In the genomic region with DNA sequence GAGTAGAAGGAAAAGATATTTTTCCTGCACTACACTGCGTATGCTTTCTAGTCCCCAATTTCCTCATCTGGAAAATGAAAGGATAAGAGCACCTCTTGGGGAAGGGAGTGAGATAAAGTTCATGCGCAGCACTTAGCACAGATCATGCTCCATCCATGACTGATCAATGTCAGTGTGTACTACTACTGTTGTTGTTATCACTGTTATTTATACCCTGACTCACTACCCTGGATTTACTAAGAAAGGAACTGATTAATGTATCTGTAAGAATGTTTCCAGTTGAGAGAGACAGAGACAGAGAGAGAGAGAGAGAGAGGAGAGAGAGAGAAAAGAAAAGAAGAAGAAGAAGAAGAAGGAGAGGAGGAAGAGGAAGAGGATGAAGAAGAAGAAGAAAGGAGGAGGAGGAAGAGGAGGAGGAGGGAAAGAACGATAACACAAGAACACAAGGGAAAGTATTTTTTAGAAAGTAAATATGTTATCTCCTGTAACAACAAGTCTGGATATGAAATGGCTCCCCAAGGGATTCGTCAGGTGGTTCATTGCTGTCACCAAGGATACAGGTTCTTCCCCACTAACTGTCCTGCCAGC, we compare ENCODE assay signal across 1 cellular context.
TF ChIP-seq lines count a peak whose summit lies in the region.

No MANE protein-coding gene starts in this region.

TF ChIP-seq in IMR-90, 13 proteins besides CTCF, POLR2A, EP300 and RAD21:
- TF ChIP-seq CEBPB (IDR thresholded peaks at IDR 0.05; ENCODE audit: low read depth, low read length) (no peak), FOS (IDR thresholded peaks at IDR 0.05; ENCODE audit: low read depth, low read length) (no peak), MAFK (IDR thresholded peaks at IDR 0.05; ENCODE audit: low read depth, low read length) (no peak), RFX5 (IDR thresholded peaks at IDR 0.05; ENCODE audit: low read depth, low read length) (no peak), MAZ (IDR thresholded peaks at IDR 0.05; ENCODE audit: borderline replicate concordance, low read depth, low read length) (no peak), MXI1 (IDR thresholded peaks at IDR 0.05; ENCODE audit: borderline replicate concordance, low read depth, low read length) (no peak), RCOR1 (IDR thresholded peaks at IDR 0.05; ENCODE audit: insufficient replicate concordance, low read length) (no peak)
- TF ChIP-seq, protein P1, sequence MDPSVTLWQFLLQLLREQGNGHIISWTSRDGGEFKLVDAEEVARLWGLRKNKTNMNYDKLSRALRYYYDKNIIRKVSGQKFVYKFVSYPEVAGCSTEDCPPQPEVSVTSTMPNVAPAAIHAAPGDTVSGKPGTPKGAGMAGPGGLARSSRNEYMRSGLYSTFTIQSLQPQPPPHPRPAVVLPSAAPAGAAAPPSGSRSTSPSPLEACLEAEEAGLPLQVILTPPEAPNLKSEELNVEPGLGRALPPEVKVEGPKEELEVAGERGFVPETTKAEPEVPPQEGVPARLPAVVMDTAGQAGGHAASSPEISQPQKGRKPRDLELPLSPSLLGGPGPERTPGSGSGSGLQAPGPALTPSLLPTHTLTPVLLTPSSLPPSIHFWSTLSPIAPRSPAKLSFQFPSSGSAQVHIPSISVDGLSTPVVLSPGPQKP (IDR thresholded peaks at IDR 0.05; ENCODE audit: borderline replicate concordance, low read depth, low read length): no peak
